10 cellular contexts compared by ENCODE assay signal in the genomic region with DNA sequence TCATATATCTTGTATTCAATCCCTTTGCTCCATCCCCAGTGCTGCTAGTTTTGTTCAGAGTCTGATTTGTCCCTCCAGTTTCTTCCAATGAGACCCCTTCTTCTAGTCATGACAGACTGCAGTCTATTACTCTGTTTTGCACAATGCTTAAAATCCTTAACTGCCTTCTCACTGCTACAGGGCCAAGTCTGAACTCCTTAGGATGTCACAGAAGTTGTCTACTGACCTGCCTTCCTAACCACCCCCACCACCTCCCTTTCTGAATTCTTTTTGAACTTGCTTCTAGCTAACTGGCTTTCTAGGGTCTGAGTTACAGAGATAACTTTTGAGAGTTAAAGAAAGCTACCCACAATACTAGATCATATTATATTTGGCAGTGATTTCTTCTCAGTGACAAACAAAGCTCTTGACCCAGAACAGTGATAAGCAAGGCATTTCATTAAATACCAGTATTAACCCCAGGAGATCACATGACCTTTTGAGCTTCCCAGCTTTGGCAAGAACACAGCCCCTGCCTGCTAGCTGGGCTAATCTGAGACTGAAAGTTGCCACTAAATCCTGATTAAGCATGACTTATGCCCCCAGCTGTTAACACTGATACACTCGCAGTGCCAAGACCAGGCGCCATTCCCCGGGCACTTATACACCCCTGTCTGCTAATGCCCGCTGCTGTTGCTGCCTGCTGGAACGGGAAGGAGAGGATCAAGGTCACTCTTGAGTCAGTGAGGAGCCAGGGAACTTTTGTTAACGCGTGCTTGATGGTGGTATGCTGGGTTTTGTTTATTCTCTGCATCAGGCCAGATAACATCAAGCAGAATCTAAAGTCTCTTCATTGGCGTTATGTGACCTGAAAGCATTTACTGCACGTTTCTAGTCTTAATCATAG. TPM values are rescaled to one million over a fixed set of nuclear protein-coding genes. Genes with fewer than 3 reads are reported as not detected.
DNase-seq lines count a peak whose midpoint lies in the region; ATAC-seq and TF ChIP-seq lines count a peak whose summit lies in the region.
"Had no signal": no experiment of that assay in that cellular context is flagged by ENCODE, and none has a peak within 500 bp of the region (broad histone marks: within the 10 kb centered on the region; RNA-seq: fewer than 3 reads in every experiment).

No MANE protein-coding gene starts in this region.

- H3K9me3 Mint-ChIP-seq in endodermal cell: no peaks in the 10 kb centered on the region
- H3K9me3 Mint-ChIP-seq in CD8-positive, alpha-beta memory T cell: peaks cover 0 to 9% (median 3%) of the 10 kb centered on the region in 5 donors

- CTCF ChIA-PET in CD8-positive, alpha-beta memory T cell (lab: Charles Lee): interaction anchor here (0.9 kb wide), 1 partner anchor 7 kb away, joined by 3 read pairs; no protein-coding TSS in a partner anchor

- H3K36me3 ChIP-seq in endodermal cell (ENCODE audit: control insufficient read depth, insufficient read depth, low read length) (no peaks in the 10 kb centered on the region), lung (ENCODE audit: control insufficient read depth in 2 of 2, insufficient read depth in 2 of 2, low read length in 2 of 2) (no peaks in the 10 kb centered on the region), tibial nerve (no peaks in the 10 kb centered on the region)
- no peaks in the 10 kb centered on the region for H3K36me3 ChIP-seq in CD8-positive, alpha-beta memory T cell (ENCODE audit: insufficient read depth, low read length)

- peak overlapping the region; percentile 16 for H3K9ac ChIP-seq in endodermal cell (ENCODE audit: extremely low read depth, low read length, poor library complexity, severe bottlenecking)

- no peak for TF ChIP-seq CTCF in endodermal cell (conservative IDR thresholded peaks at IDR 0.05)
- no peak for TF ChIP-seq CTCF in lung (IDR thresholded peaks at IDR 0.05; ENCODE audit: control extremely low read depth, extremely low read depth)
- no peak for TF ChIP-seq CTCF in tibial nerve (IDR thresholded peaks at IDR 0.05)
- TF ChIP-seq CTCF in GM13977 (IDR thresholded peaks at IDR 0.05; ENCODE audit: extremely low read depth, insufficient read depth, missing control alignments): no peak

- H3K4me1 ChIP-seq in endodermal cell (ENCODE audit: control insufficient read depth, insufficient read depth, low read length): no peaks in the 10 kb centered on the region
- H3K4me1 ChIP-seq in lung (ENCODE audit: control insufficient read depth in 2 of 2, insufficient read depth in 2 of 2, low read length in 2 of 2): peaks cover 0 to 7% of the 10 kb centered on the region in 2 donors
- H3K4me1 ChIP-seq in tibial nerve: peaks cover 0 to 25% (median 12%) of the 10 kb centered on the region in 4 donors
- H3K4me1 ChIP-seq in CD8-positive, alpha-beta memory T cell (ENCODE audit: insufficient read depth, low read length): no peaks in the 10 kb centered on the region

- peaks cover 13% of the 10 kb centered on the region for H3K27me3 Mint-ChIP-seq in endodermal cell (ENCODE audit: insufficient read depth)
- peaks cover 14 to 18% of the 10 kb centered on the region in 2 donors for H3K27me3 Mint-ChIP-seq in CD8-positive, alpha-beta memory T cell

- no peak overlapping the region for H3K27ac ChIP-seq in endodermal cell (ENCODE audit: low read depth, low read length)
- peak overlapping the region in 1 of 2 donors; percentile 67 for H3K27ac ChIP-seq in lung (ENCODE audit: low read depth in 1 of 2, low read length in 1 of 2)
- H3K27ac ChIP-seq in tibial nerve: peak overlapping the region; percentile 18 to 82 (median 52)
- no peak overlapping the region for H3K27ac ChIP-seq in CD8-positive, alpha-beta memory T cell (ENCODE audit: low read depth, low read length)

- H3K36me3 Mint-ChIP-seq in endodermal cell (ENCODE audit: low read depth): no peaks in the 10 kb centered on the region
- H3K36me3 Mint-ChIP-seq in CD8-positive, alpha-beta memory T cell: no peaks in the 10 kb centered on the region

- peak overlapping the region; percentile 79 for H3K27ac Mint-ChIP-seq in endodermal cell
- no peak overlapping the region for H3K27ac Mint-ChIP-seq in CD8-positive, alpha-beta memory T cell

- POLR2A ChIA-PET in CD8-positive, alpha-beta memory T cell (lab: Charles Lee): no interaction called here

- ATAC-seq in lung (ENCODE audit: insufficient read depth, low FRiP score): peak; percentile 36

- no peak for TF ChIP-seq EP300 in tibial nerve (IDR thresholded peaks at IDR 0.05)

- peak overlapping the region; percentile 52 for H3K4me3 Mint-ChIP-seq in endodermal cell
- no peak overlapping the region for H3K4me3 Mint-ChIP-seq in CD8-positive, alpha-beta memory T cell

- in situ Hi-C loops in GM13977 (cut with MboI; ENCODE audit: low pct_unique_long_range_greater_than_20kb, low sequenced_read_pairs, unreplicated experiment): loop anchor here (25.0 kb wide), 1 partner anchor 175 kb away; no protein-coding TSS in a partner anchor

- peak overlapping the region; percentile 48 for H3K4me3 ChIP-seq in endodermal cell (ENCODE audit: low read length)
- H3K4me3 ChIP-seq in lung: no peak overlapping the region
- H3K4me3 ChIP-seq in tibial nerve: peak overlapping the region in 3 of 4 donors; percentile 37 to 57 (median 51)
- H3K4me3 ChIP-seq in CD8-positive, alpha-beta memory T cell (ENCODE audit: low read length): no peak overlapping the region

- H3K27me3 ChIP-seq in endodermal cell (ENCODE audit: control insufficient read depth, insufficient read depth, low read length, poor library complexity, severe bottlenecking) (no peaks in the 10 kb centered on the region), lung (ENCODE audit: control insufficient read depth, insufficient read depth) (no peaks in the 10 kb centered on the region), tibial nerve (no peaks in the 10 kb centered on the region)
- no peaks in the 10 kb centered on the region for H3K27me3 ChIP-seq in CD8-positive, alpha-beta memory T cell (ENCODE audit: insufficient read depth, low read length, poor library complexity, severe bottlenecking)

- peak; percentile 27 for DNase-seq in DMS79 treated with DMSO at 0.1 percent for 48 hours (lab: John Stamatoyannopoulos, UW)
- no peak for DNase-seq in DMS79 (lab: John Stamatoyannopoulos, UW)
- DNase-seq in endodermal cell: peak; percentile 69
- no peak for DNase-seq in lung (ENCODE audit: low spot score)
- DNase-seq in tibial nerve (ENCODE audit: low spot score in 2 of 2): peak in 1 of 2 donors; percentile 19
- no peak for DNase-seq in GM13977 (ENCODE audit: low spot score)
- no peak for DNase-seq in NCI-H2171 treated with DMSO at 0.1 percent for 48 hours (lab: John Stamatoyannopoulos, UW)
- DNase-seq in CD8-positive, alpha-beta memory T cell: no peak
- DNase-seq: 8988T; stimulated activated CD4-positive, alpha-beta T cell treated with anti-CD3 and anti-CD28 coated beads, Interleukin-4, amount 100 ng/mL, for 1 hour had no signal

- no peak for TF ChIP-seq POLR2A in tibial nerve (IDR thresholded peaks at IDR 0.05)

- H3K9me3 ChIP-seq in endodermal cell (ENCODE audit: control insufficient read depth, low read length) (no peaks in the 10 kb centered on the region), lung (ENCODE audit: control insufficient read depth in 2 of 2, insufficient read depth in 1 of 2, low read length in 1 of 2) (no peaks in the 10 kb centered on the region), tibial nerve (no peaks in the 10 kb centered on the region)
- no peaks in the 10 kb centered on the region for H3K9me3 ChIP-seq in CD8-positive, alpha-beta memory T cell (ENCODE audit: low read length)

- WGBS in endodermal cell (ENCODE audit: insufficient coverage in 1 of 2, insufficient read length in 1 of 2), 2 experiments: 57 to 69% methylated on average over 4 to 9 of the region's 9 CpGs
- WGBS in lung, 2 donors: 32 to 60% methylated on average over 9 of the region's 9 CpGs
- 12 to 14% methylated on average over 9 of the region's 9 CpGs for WGBS in tibial nerve, 2 donors

- peaks cover 24% of the 10 kb centered on the region for H3K4me1 Mint-ChIP-seq in endodermal cell
- H3K4me1 Mint-ChIP-seq in CD8-positive, alpha-beta memory T cell: no peaks in the 10 kb centered on the region

RNA-seq across cellular contexts. Expression of gene ADAMTSL1, which starts 36.4 kb away (rescaled TPM):
- total RNA-seq in endodermal cell (1 to 10 TPM in 1 of 2 donors, not detected in 1; 1.5 TPM), lung (10 to 100 TPM in 1 of 2 donors, 1 to 10 TPM in 1; 2.2 to 36.2 TPM), tibial nerve (10 to 100 TPM; 11.9 to 27.1 (median 21.3) TPM)
- 2.1 TPM for polyA plus RNA-seq in endodermal cell (2013, experiment 1 of 2)
- polyA plus RNA-seq in endodermal cell (2013, experiment 2 of 2): 2.1 TPM
- polyA plus RNA-seq in lung: under 1 TPM; 0.25 to 0.55 TPM
- total RNA-seq in CD8-positive, alpha-beta memory T cell: not detected
- polyA plus RNA-seq in CD8-positive, alpha-beta memory T cell: not detected

Comparison
In these comparisons a context has a peak if more than half of its experiments do, and no peak if none do; other contexts are left out.
1. DNase-seq: peak in DMS79 treated with DMSO at 0.1 percent for 48 hours (single experiment) and endodermal cell (single experiment); none in DMS79 (single experiment), lung (single experiment), GM13977 (single experiment), NCI-H2171 treated with DMSO at 0.1 percent for 48 hours (single experiment) and CD8-positive, alpha-beta memory T cell (0 of 5).
2. H3K27ac ChIP-seq: peak in tibial nerve (4 of 4); none in endodermal cell (single experiment) and CD8-positive, alpha-beta memory T cell (single experiment).
3. H3K4me3 ChIP-seq: peak in endodermal cell (single experiment) and tibial nerve (3 of 4); none in lung (single experiment) and CD8-positive, alpha-beta memory T cell (single experiment).